In genomic region chr15:65312400-65312916, GRCh38 we compare ENCODE assay signal across 1 cellular context.
TF ChIP-seq lines count a peak whose summit lies in the region.

No MANE protein-coding gene starts in this region.

TF ChIP-seq in HepG2, 621 proteins besides CTCF, POLR2A, EP300 and RAD21 (continued from another document and continues in another):
- TF ChIP-seq ZNF142 (CRISPR knock-in tag; IDR thresholded peaks at IDR 0.05) = no peak
- TF ChIP-seq NR0B2 (CRISPR knock-in tag; IDR thresholded peaks at IDR 0.05) = no peak
- no peak for TF ChIP-seq STAG1 (CRISPR knock-in tag; IDR thresholded peaks at IDR 0.05)
- TF ChIP-seq ZNF7 (CRISPR knock-in tag; IDR thresholded peaks at IDR 0.05) = no peak
- no peak for TF ChIP-seq RBFOX2 (IDR thresholded peaks at IDR 0.05; ENCODE audit: low read depth, low read length)
- no peak for TF ChIP-seq ZBTB7A (CRISPR knock-in tag; IDR thresholded peaks at IDR 0.05)
- TF ChIP-seq SYNCRIP (IDR thresholded peaks at IDR 0.05; ENCODE audit: insufficient read depth, low read depth, low read length) = no peak
- TF ChIP-seq HBP1 (CRISPR knock-in tag; IDR thresholded peaks at IDR 0.05; ENCODE audit: low read depth) = no peak
- no peak for TF ChIP-seq GZF1 (CRISPR knock-in tag; IDR thresholded peaks at IDR 0.05)
- no peak for TF ChIP-seq CENPX (CRISPR knock-in tag; IDR thresholded peaks at IDR 0.05)
- no peak for TF ChIP-seq NCOA1 (CRISPR knock-in tag; IDR thresholded peaks at IDR 0.05)
- TF ChIP-seq SKI (IDR thresholded peaks at IDR 0.05; ENCODE audit: partially characterized antibody) = peak; percentile 99
- TF ChIP-seq ZNF816 (CRISPR knock-in tag; IDR thresholded peaks at IDR 0.05; ENCODE audit: borderline replicate concordance) = no peak
- no peak for TF ChIP-seq HINFP (CRISPR knock-in tag; IDR thresholded peaks at IDR 0.05; ENCODE audit: low read depth)
- TF ChIP-seq HHEX (CRISPR knock-in tag; IDR thresholded peaks at IDR 0.05) = no peak
- no peak for TF ChIP-seq ZBTB44 (CRISPR knock-in tag; IDR thresholded peaks at IDR 0.05)
- TF ChIP-seq TERF1 (CRISPR knock-in tag; IDR thresholded peaks at IDR 0.05) = no peak
- TF ChIP-seq ZNF274 (CRISPR knock-in tag; IDR thresholded peaks at IDR 0.05) = no peak
- TF ChIP-seq ZNF407 (CRISPR knock-in tag; IDR thresholded peaks at IDR 0.05; ENCODE audit: not compliant biosample characterization) = no peak
- no peak for TF ChIP-seq PHF20 (CRISPR knock-in tag; IDR thresholded peaks at IDR 0.05)
- no peak for TF ChIP-seq HNRNPK (IDR thresholded peaks at IDR 0.05; ENCODE audit: low read depth, low read length, poor library complexity, severe bottlenecking)
- TF ChIP-seq ELF3 (CRISPR knock-in tag; IDR thresholded peaks at IDR 0.05) = no peak
- no peak for TF ChIP-seq ZNF782 (CRISPR knock-in tag; IDR thresholded peaks at IDR 0.05; ENCODE audit: borderline replicate concordance)
- no peak for TF ChIP-seq GRHL1 (CRISPR knock-in tag; conservative IDR thresholded peaks at IDR 0.05)
- TF ChIP-seq PATZ1 (CRISPR knock-in tag; IDR thresholded peaks at IDR 0.05) = peak; percentile 10; the same call in 1 of the 2 replicates
- no peak for TF ChIP-seq SRSF1 (optimal IDR thresholded peaks at IDR 0.05; ENCODE audit: low read depth, low read length)
- TF ChIP-seq ZNF773 (CRISPR knock-in tag; IDR thresholded peaks at IDR 0.05; ENCODE audit: borderline replicate concordance) = no peak
- no peak for TF ChIP-seq ZNF207 (IDR thresholded peaks at IDR 0.05; ENCODE audit: borderline replicate concordance)
- no peak for TF ChIP-seq DR1 (CRISPR knock-in tag; IDR thresholded peaks at IDR 0.05)
- TF ChIP-seq ELF1 (CRISPR knock-in tag; IDR thresholded peaks at IDR 0.05) = no peak
- no peak for TF ChIP-seq SNAPC2 (CRISPR knock-in tag; IDR thresholded peaks at IDR 0.05)
- no peak for TF ChIP-seq NCOA5 (CRISPR knock-in tag; IDR thresholded peaks at IDR 0.05)
- no peak for TF ChIP-seq ZFP1 (CRISPR knock-in tag; IDR thresholded peaks at IDR 0.05)
- TF ChIP-seq ZNF562 (CRISPR knock-in tag; IDR thresholded peaks at IDR 0.05; ENCODE audit: borderline replicate concordance) = no peak
- no peak for TF ChIP-seq ELF4 (CRISPR knock-in tag; IDR thresholded peaks at IDR 0.05; ENCODE audit: borderline replicate concordance)
